ENCODE assay signal across 15 cellular contexts in the genomic region with DNA sequence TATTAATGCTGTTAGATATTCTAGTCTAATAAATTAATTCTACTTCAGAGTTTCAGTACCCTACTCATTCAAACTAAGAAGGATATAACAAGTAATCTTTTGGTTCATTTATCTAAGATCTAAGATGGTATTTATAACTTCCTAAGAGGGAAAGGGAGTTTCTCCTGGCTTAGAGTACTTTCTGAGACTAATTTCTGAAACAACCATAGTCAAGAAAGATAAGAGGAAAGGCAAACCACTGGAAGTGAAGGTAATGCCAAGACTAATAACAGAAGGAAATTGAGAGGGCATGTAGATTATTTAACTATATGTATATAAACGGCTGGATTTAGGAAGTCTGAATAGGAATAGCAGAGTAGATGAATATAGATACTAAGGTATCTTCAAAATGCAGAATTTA.
DNase-seq lines count a peak whose midpoint lies in the region; TF ChIP-seq lines count a peak whose summit lies in the region.
"Had no signal": no experiment of that assay in that cellular context is flagged by ENCODE, and none has a peak within 500 bp of the region (broad histone marks: within the 10 kb centered on the region; RNA-seq: fewer than 3 reads in every experiment).

No MANE protein-coding gene starts in this region.

- peaks cover 36% of the 10 kb centered on the region for H3K36me3 Mint-ChIP-seq in brain

- H3K4me3 Mint-ChIP-seq in brain: peak overlapping the region in 1 of 5 experiments; percentile 20
- H3K4me3 Mint-ChIP-seq: effector memory CD8-positive, alpha-beta T cell; nephron had no signal

- no peaks in the 10 kb centered on the region for H3K36me3 ChIP-seq in tibial nerve

- no peaks in the 10 kb centered on the region for H3K27me3 ChIP-seq in tibial nerve
- H3K27me3 ChIP-seq: foreskin keratinocyte had no signal

- peaks cover 33% of the 10 kb centered on the region for H3K4me1 Mint-ChIP-seq in brain

- H3K9me3 Mint-ChIP-seq in brain: peaks cover 0 to 10% (median 3%) of the 10 kb centered on the region in 5 experiments

- TF ChIP-seq EP300 in tibial nerve (IDR thresholded peaks at IDR 0.05): no peak

- H3K4me3 ChIP-seq in tibial nerve: no peak overlapping the region
- H3K4me3 ChIP-seq: PC-9 had no signal

- H3K27ac ChIP-seq in tibial nerve: peak overlapping the region; percentile 41 to 78 (median 66)
- H3K27ac ChIP-seq: 22Rv1, C4-2B, foreskin keratinocyte, PC-9 had no signal

- H3K27ac Mint-ChIP-seq in brain: peak overlapping the region in 4 of 5 experiments; percentile 47 to 83 (median 66)
- H3K27ac Mint-ChIP-seq: effector memory CD8-positive, alpha-beta T cell had no signal

- H3K27me3 Mint-ChIP-seq in brain: no peaks in the 10 kb centered on the region
- H3K27me3 Mint-ChIP-seq: effector memory CD8-positive, alpha-beta T cell had no signal

- TF ChIP-seq CTCF in brain (conservative IDR thresholded peaks at IDR 0.05) (no peak), tibial nerve (IDR thresholded peaks at IDR 0.05) (no peak)

- 42 to 46% methylated on average over 1 of the region's 1 CpG for WGBS in tibial nerve, 2 donors

- DNase-seq in DMS53 (lab: John Stamatoyannopoulos, UW): peak; percentile 17
- DNase-seq in DMS53 treated with DMSO at 0.1 percent for 48 hours (lab: John Stamatoyannopoulos, UW; ENCODE audit: unreplicated experiment): no peak
- peak; percentile 27 for DNase-seq in midbrain (lab: John Stamatoyannopoulos, UW)
- no peak for DNase-seq in tibial nerve (ENCODE audit: low spot score in 2 of 2)
- DNase-seq in cerebellar nuclear complex (lab: John Stamatoyannopoulos, UW): no peak
- DNase-seq in OCI-M2 (lab: John Stamatoyannopoulos, UW; ENCODE audit: unreplicated experiment): no peak
- no peak for DNase-seq in GOT3 (lab: John Stamatoyannopoulos, UW)
- DNase-seq: activated T-cell treated with anti-CD3 and anti-CD28 coated beads for 4 hours had no signal

- no peak for TF ChIP-seq POLR2A in tibial nerve (IDR thresholded peaks at IDR 0.05)

- H3K9me3 ChIP-seq in tibial nerve: no peaks in the 10 kb centered on the region

- peaks cover 0 to 29% (median 5%) of the 10 kb centered on the region in 4 donors for H3K4me1 ChIP-seq in tibial nerve
- H3K4me1 ChIP-seq: foreskin keratinocyte had no signal

Comparison
In these comparisons a context has a peak if more than half of its experiments do, and no peak if none do; other contexts are left out.
1. DNase-seq: peak in DMS53 (single experiment) and midbrain (single experiment); none in DMS53 treated with DMSO at 0.1 percent for 48 hours (single experiment), tibial nerve (0 of 2), cerebellar nuclear complex (0 of 2), OCI-M2 (single experiment) and GOT3 (single experiment).